In the genomic region with DNA sequence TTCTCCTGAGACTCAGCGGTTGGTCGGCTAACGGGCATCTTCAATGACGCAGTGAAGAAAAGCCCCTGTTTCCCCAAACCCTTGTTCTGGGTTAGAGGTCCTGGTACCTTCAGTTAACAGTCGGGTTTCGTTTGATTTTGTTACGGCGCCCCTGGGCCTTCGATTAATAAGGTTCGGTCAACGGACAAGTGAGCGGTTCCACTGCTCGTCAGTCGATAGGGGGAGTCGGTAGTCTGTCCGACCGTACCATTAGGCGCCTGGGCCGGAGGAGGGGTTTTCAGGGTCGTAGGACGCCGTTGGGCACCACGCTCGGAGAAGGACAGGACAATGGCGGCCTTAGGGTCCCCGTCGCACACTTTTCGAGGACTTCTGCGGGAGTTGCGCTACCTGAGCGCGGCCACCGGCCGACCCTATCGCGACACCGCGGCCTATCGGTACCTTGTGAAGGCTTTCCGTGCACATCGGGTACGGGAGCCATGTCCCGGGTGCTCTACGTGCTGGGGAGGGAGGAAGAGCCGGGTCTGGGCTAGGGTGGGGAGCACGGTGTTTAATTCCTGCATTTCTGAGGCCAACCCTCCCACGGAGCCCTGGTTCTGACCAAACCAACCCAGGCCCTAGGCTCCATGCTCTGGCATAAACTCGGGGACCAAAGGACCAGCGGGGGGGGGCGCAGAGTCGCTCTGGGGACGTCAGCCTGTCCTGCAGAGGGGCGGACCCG, we compare ENCODE assay signal across 1 cellular context.
TF ChIP-seq lines count a peak whose summit lies in the region.

A gene with protein sequence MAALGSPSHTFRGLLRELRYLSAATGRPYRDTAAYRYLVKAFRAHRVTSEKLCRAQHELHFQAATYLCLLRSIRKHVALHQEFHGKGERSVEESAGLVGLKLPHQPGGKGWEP (plus strand): TSS at position 280 of the 718 bp plus-strand sequence. CDS start 48 bp downstream, at position 328.

TF ChIP-seq in K562, 482 proteins besides CTCF, POLR2A, EP300 and RAD21 (continued from another document and continues in another):
- TF ChIP-seq, protein P1, sequence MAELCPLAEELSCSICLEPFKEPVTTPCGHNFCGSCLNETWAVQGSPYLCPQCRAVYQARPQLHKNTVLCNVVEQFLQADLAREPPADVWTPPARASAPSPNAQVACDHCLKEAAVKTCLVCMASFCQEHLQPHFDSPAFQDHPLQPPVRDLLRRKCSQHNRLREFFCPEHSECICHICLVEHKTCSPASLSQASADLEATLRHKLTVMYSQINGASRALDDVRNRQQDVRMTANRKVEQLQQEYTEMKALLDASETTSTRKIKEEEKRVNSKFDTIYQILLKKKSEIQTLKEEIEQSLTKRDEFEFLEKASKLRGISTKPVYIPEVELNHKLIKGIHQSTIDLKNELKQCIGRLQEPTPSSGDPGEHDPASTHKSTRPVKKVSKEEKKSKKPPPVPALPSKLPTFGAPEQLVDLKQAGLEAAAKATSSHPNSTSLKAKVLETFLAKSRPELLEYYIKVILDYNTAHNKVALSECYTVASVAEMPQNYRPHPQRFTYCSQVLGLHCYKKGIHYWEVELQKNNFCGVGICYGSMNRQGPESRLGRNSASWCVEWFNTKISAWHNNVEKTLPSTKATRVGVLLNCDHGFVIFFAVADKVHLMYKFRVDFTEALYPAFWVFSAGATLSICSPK (IDR thresholded peaks at IDR 0.05; ENCODE audit: borderline replicate concordance), result 0 out of 2 replicates have a peak, but pooled peaks have one; percentile 88
- TF ChIP-seq COPS2 (conservative IDR thresholded peaks at IDR 0.05) (no peak), SREBF2 (CRISPR knock-in tag; IDR thresholded peaks at IDR 0.05) (no peak), PHF8 (IDR thresholded peaks at IDR 0.05; ENCODE audit: borderline replicate concordance, low read length) (peak; percentile 100), ZNF778 (CRISPR knock-in tag; IDR thresholded peaks at IDR 0.05) (no peak), RB1 (IDR thresholded peaks at IDR 0.05; ENCODE audit: low read depth) (peak; percentile 55; the same call in 1 of the 2 replicates), DPF2 (IDR thresholded peaks at IDR 0.05) (no peak; the same call in none of the 2 replicates), ZNF561 (CRISPR knock-in tag; conservative IDR thresholded peaks at IDR 0.05) (no peak), RBM22 (IDR thresholded peaks at IDR 0.05; ENCODE audit: low read depth, low read length, poor library complexity, severe bottlenecking) (peak; percentile 77), BMI1 (IDR thresholded peaks at IDR 0.05; ENCODE audit: low read length) (no peak), ZNF133 (CRISPR knock-in tag; IDR thresholded peaks at IDR 0.05) (no peak), TEAD2 (tag; IDR thresholded peaks at IDR 0.05) (no peak), NCOA4 (IDR thresholded peaks at IDR 0.05; ENCODE audit: partially characterized antibody) (no peak), ZNF507 (tag; conservative IDR thresholded peaks at IDR 0.05) (no peak), ZNF274 (IDR thresholded peaks at IDR 0.05; ENCODE audit: borderline replicate concordance, low read depth, low read length) (no peak), ZBED1 (IDR thresholded peaks at IDR 0.05) (peak; percentile 100), SRSF7 (optimal IDR thresholded peaks at IDR 0.05; ENCODE audit: low read depth, low read length) (no peak), TCF7 (IDR thresholded peaks at IDR 0.05; ENCODE audit: borderline replicate concordance) (peak; percentile 53; the same call in 1 of the 2 replicates), SAP30 (IDR thresholded peaks at IDR 0.05; ENCODE audit: borderline replicate concordance, insufficient read depth, low read depth, low read length, poor library complexity, severe bottlenecking) (peak; percentile 90), NFXL1 (CRISPR knock-in tag; IDR thresholded peaks at IDR 0.05) (no peak; the same call in none of the 2 replicates), ZNF764 (CRISPR knock-in tag; IDR thresholded peaks at IDR 0.05; ENCODE audit: low read depth) (peak; percentile 8; the same call in 1 of the 2 replicates), ELF1 (tag; IDR thresholded peaks at IDR 0.05) (peak; percentile 30; the same call in 1 of the 2 replicates), PTBP1 (IDR thresholded peaks at IDR 0.05; ENCODE audit: low read depth, low read length) (no peak), CCNT2 (IDR thresholded peaks at IDR 0.05; ENCODE audit: borderline replicate concordance, extremely low read depth, insufficient read length, low read depth, low read length) (no peak), SMAD1 (IDR thresholded peaks at IDR 0.05; ENCODE audit: low read depth, low read length, partially characterized antibody) (peak; percentile 71)
- TF ChIP-seq, protein P2, sequence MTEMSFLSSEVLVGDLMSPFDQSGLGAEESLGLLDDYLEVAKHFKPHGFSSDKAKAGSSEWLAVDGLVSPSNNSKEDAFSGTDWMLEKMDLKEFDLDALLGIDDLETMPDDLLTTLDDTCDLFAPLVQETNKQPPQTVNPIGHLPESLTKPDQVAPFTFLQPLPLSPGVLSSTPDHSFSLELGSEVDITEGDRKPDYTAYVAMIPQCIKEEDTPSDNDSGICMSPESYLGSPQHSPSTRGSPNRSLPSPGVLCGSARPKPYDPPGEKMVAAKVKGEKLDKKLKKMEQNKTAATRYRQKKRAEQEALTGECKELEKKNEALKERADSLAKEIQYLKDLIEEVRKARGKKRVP (CRISPR knock-in tag; IDR thresholded peaks at IDR 0.05), result peak; percentile 65
- TF ChIP-seq, protein P3, sequence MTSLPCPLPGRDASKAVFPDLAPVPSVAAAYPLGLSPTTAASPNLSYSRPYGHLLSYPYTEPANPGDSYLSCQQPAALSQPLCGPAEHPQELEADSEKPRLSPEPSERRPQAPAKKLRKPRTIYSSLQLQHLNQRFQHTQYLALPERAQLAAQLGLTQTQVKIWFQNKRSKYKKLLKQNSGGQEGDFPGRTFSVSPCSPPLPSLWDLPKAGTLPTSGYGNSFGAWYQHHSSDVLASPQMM (CRISPR knock-in tag; IDR thresholded peaks at IDR 0.05), result no peak
- TF ChIP-seq, protein P4, sequence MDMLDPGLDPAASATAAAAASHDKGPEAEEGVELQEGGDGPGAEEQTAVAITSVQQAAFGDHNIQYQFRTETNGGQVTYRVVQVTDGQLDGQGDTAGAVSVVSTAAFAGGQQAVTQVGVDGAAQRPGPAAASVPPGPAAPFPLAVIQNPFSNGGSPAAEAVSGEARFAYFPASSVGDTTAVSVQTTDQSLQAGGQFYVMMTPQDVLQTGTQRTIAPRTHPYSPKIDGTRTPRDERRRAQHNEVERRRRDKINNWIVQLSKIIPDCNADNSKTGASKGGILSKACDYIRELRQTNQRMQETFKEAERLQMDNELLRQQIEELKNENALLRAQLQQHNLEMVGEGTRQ (CRISPR knock-in tag; IDR thresholded peaks at IDR 0.05), result no peak
- TF ChIP-seq, protein P5, sequence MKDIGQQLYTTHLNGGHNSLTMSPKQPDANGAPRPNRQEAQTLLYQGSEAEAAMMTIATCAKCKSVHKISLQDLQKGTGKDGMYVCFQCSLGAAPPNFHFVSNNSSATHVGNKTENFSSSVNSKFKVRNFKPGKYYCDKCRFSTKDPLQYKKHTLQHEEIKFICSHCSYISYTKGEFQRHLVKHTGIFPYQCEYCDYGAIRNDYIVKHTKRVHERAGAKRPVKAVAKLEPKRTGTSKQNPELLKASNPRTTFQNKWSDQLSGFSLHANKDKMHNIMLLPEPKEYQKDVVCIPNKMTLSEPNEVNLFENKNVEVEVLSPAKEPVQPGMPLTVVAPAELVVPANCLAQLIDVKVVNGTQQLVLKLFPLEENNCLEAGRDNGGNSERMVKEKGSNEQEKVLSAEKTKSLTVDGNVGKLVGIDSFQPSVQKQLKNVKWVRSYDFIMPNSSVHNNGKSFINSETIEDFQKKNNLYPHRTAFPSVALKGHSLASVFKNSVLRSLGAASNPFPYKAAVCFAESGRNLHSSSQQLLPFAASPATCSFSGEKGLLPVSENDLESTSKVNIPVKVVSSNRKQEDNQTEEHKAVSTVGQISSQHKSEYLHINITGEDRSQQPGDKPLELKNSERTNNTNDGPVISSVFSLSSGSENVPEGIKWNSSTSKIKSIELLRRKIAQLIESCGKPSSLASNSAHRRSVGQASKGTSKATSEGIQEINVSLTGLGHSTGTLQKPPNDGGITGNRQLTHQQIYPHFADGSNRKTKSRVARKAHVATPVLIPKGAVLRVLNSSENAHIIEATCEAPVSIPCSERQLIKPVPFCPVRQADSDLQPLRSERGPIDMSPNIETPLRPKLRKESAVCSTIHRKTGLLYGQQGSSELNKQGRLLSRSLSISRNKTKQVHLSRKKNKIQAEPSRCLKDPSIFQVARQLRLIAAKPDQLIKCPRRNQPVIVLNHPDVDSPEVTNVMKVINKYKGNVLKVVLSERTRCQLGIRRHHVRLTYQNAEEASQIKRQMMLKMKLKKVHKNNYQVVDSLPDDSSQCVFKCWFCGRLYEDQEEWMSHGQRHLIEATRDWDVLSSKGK (CRISPR knock-in tag; IDR thresholded peaks at IDR 0.05), result no peak
- TF ChIP-seq, protein P6, sequence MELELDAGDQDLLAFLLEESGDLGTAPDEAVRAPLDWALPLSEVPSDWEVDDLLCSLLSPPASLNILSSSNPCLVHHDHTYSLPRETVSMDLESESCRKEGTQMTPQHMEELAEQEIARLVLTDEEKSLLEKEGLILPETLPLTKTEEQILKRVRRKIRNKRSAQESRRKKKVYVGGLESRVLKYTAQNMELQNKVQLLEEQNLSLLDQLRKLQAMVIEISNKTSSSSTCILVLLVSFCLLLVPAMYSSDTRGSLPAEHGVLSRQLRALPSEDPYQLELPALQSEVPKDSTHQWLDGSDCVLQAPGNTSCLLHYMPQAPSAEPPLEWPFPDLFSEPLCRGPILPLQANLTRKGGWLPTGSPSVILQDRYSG (tag; conservative IDR thresholded peaks at IDR 0.05; ENCODE audit: low read depth), result no peak
- TF ChIP-seq, protein P7, sequence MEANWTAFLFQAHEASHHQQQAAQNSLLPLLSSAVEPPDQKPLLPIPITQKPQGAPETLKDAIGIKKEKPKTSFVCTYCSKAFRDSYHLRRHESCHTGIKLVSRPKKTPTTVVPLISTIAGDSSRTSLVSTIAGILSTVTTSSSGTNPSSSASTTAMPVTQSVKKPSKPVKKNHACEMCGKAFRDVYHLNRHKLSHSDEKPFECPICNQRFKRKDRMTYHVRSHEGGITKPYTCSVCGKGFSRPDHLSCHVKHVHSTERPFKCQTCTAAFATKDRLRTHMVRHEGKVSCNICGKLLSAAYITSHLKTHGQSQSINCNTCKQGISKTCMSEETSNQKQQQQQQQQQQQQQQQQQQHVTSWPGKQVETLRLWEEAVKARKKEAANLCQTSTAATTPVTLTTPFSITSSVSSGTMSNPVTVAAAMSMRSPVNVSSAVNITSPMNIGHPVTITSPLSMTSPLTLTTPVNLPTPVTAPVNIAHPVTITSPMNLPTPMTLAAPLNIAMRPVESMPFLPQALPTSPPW (CRISPR knock-in tag; IDR thresholded peaks at IDR 0.05), result peak; percentile 92
- TF ChIP-seq, protein P8, sequence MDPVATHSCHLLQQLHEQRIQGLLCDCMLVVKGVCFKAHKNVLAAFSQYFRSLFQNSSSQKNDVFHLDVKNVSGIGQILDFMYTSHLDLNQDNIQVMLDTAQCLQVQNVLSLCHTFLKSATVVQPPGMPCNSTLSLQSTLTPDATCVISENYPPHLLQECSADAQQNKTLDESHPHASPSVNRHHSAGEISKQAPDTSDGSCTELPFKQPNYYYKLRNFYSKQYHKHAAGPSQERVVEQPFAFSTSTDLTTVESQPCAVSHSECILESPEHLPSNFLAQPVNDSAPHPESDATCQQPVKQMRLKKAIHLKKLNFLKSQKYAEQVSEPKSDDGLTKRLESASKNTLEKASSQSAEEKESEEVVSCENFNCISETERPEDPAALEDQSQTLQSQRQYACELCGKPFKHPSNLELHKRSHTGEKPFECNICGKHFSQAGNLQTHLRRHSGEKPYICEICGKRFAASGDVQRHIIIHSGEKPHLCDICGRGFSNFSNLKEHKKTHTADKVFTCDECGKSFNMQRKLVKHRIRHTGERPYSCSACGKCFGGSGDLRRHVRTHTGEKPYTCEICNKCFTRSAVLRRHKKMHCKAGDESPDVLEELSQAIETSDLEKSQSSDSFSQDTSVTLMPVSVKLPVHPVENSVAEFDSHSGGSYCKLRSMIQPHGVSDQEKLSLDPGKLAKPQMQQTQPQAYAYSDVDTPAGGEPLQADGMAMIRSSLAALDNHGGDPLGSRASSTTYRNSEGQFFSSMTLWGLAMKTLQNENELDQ (CRISPR knock-in tag; IDR thresholded peaks at IDR 0.05; ENCODE audit: borderline replicate concordance), result peak; percentile 65; the same call in 1 of the 2 replicates
- TF ChIP-seq, protein P9, sequence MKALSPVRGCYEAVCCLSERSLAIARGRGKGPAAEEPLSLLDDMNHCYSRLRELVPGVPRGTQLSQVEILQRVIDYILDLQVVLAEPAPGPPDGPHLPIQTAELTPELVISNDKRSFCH (CRISPR knock-in tag; IDR thresholded peaks at IDR 0.05), result no peak
- TF ChIP-seq, protein P9 (tag; IDR thresholded peaks at IDR 0.05), result peak; percentile 83
- TF ChIP-seq, protein P10, sequence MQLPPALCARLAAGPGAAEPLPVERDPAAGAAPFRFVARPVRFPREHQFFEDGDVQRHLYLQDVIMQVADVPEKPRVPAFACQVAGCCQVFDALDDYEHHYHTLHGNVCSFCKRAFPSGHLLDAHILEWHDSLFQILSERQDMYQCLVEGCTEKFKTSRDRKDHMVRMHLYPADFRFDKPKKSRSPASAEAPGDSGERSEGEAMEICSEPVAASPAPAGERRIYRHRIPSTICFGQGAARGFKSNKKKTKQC (CRISPR knock-in tag; IDR thresholded peaks at IDR 0.05), result peak; percentile 98
- TF ChIP-seq, protein P11, sequence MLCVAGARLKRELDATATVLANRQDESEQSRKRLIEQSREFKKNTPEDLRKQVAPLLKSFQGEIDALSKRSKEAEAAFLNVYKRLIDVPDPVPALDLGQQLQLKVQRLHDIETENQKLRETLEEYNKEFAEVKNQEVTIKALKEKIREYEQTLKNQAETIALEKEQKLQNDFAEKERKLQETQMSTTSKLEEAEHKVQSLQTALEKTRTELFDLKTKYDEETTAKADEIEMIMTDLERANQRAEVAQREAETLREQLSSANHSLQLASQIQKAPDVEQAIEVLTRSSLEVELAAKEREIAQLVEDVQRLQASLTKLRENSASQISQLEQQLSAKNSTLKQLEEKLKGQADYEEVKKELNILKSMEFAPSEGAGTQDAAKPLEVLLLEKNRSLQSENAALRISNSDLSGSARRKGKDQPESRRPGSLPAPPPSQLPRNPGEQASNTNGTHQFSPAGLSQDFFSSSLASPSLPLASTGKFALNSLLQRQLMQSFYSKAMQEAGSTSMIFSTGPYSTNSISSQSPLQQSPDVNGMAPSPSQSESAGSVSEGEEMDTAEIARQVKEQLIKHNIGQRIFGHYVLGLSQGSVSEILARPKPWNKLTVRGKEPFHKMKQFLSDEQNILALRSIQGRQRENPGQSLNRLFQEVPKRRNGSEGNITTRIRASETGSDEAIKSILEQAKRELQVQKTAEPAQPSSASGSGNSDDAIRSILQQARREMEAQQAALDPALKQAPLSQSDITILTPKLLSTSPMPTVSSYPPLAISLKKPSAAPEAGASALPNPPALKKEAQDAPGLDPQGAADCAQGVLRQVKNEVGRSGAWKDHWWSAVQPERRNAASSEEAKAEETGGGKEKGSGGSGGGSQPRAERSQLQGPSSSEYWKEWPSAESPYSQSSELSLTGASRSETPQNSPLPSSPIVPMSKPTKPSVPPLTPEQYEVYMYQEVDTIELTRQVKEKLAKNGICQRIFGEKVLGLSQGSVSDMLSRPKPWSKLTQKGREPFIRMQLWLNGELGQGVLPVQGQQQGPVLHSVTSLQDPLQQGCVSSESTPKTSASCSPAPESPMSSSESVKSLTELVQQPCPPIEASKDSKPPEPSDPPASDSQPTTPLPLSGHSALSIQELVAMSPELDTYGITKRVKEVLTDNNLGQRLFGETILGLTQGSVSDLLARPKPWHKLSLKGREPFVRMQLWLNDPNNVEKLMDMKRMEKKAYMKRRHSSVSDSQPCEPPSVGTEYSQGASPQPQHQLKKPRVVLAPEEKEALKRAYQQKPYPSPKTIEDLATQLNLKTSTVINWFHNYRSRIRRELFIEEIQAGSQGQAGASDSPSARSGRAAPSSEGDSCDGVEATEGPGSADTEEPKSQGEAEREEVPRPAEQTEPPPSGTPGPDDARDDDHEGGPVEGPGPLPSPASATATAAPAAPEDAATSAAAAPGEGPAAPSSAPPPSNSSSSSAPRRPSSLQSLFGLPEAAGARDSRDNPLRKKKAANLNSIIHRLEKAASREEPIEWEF (CRISPR knock-in tag; IDR thresholded peaks at IDR 0.05), result peak; percentile 95
